Comparison of ENCODE assay signal across 10 cellular contexts in the genomic region with DNA sequence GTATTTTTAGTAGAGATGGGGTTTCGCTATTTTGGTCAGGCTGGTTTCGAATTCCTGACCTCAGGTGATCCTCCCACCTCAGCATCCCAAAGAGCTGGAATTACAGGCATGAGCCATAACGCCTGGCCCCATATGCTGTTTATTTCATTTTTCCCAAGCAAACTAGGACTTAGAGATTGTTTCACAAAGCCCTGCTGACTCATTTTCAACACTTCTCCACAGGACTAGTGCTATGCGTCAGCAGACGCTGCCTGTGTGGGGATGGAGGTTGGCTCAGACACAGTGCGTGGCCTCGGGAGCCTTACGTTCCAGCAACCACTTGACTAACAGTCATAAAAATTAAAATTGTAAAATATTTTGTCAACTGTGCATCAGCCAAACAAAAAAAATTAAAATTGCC. TPM values are rescaled to one million over a fixed set of nuclear protein-coding genes. Genes with fewer than 3 reads are reported as not detected.
A peak's percentile ranks its signal among the peaks of the same experiment; 100 is the strongest.
DNase-seq lines count a peak whose midpoint lies in the region; ATAC-seq and TF ChIP-seq lines count a peak whose summit lies in the region.
"Had no signal": no experiment of that assay in that cellular context is flagged by ENCODE, and none has a peak within 500 bp of the region (broad histone marks: within the 10 kb centered on the region; RNA-seq: fewer than 3 reads in every experiment).

No MANE protein-coding gene starts in this region.

- H3K9me3 ChIP-seq in SK-N-MC (ENCODE audit: low read depth, low read length) (peaks cover 5% of the 10 kb centered on the region; the same call in 1 of the 2 replicates), gastrocnemius medialis (no peaks in the 10 kb centered on the region)

- H3K27ac ChIP-seq in SK-N-MC (peak overlapping the region; percentile 80), gastrocnemius medialis (no peak overlapping the region)

- no peak for TF ChIP-seq CTCF in gastrocnemius medialis (IDR thresholded peaks at IDR 0.05 in 4 of 5, conservative IDR thresholded peaks at IDR 0.05 in 1 of 5)

- intact Hi-C loops in gastrocnemius medialis (cut with DNase I; ENCODE audit: low total_unique reads): no loop called here

- H3K27me3 ChIP-seq in gastrocnemius medialis: no peaks in the 10 kb centered on the region

- H3K4me1 ChIP-seq in gastrocnemius medialis: peaks cover 7 to 19% of the 10 kb centered on the region in 2 donors

- ATAC-seq in gastrocnemius medialis (peak; percentile 46 to 57), GM21390 (IDR thresholded peaks at IDR 0.05; ENCODE audit: unreplicated experiment) (no peak)
- ATAC-seq: HepG2 had no signal

- no peak overlapping the region for H3K9ac ChIP-seq in SK-N-MC (ENCODE audit: insufficient read length)

- H3K4me3 ChIP-seq in SK-N-MC: no peak overlapping the region
- no peak overlapping the region for H3K4me3 ChIP-seq in gastrocnemius medialis

- in situ Hi-C loops in G401 (cut with HindIII; ENCODE audit: low sequenced_read_pairs): no loop called here
- in situ Hi-C loops in gastrocnemius medialis (cut with MboI; ENCODE audit: low sequenced_read_pairs in 4 of 4): no loop called here

- DNase-seq in G401 (ENCODE audit: low spot score): peak; percentile 35
- DNase-seq in SK-N-MC (ENCODE audit: low read depth, low spot score): no peak
- peak; percentile 30 for DNase-seq in glomerular visceral epithelial cell (ENCODE audit: extremely low spot score)
- no peak for DNase-seq in gastrocnemius medialis
- no peak for DNase-seq in islet precursor cell
- no peak for DNase-seq in HUDEP-2 (lab: John Stamatoyannopoulos, UW; ENCODE audit: unreplicated experiment in 76 of 76)
- DNase-seq: H7; NK-92 treated with Interleukin-12 subunit alpha and Interleukin-12 subunit beta, amount 100 ng/mL, for 24 hours had no signal

- H3K36me3 ChIP-seq in SK-N-MC (ENCODE audit: insufficient read depth, low read length) (peaks cover 10% of the 10 kb centered on the region), gastrocnemius medialis (no peaks in the 10 kb centered on the region)

- TF ChIP-seq POLR2A in gastrocnemius medialis (IDR thresholded peaks at IDR 0.05): no peak

RNA-seq across cellular contexts. Expression of gene PKNOX1, which starts 22.7 kb away (rescaled TPM):
- total RNA-seq in G401 (2014; rRNA removed; shearing (Covaris generic)): 14.1 and 21.5 TPM in 2 replicates
- total RNA-seq in gastrocnemius medialis: 10 to 100 TPM in 1 of 4 donors, 1 to 10 TPM in 3; 5.3 to 18.0 (median 7.6) TPM

Comparison
In these comparisons a context has a peak if more than half of its experiments do, and no peak if none do; other contexts are left out.
1. DNase-seq: peak in G401 (single experiment) and glomerular visceral epithelial cell (single experiment); none in SK-N-MC (single experiment), gastrocnemius medialis (0 of 2), islet precursor cell (single experiment) and HUDEP-2 (0 of 76).